In the genomic region with DNA sequence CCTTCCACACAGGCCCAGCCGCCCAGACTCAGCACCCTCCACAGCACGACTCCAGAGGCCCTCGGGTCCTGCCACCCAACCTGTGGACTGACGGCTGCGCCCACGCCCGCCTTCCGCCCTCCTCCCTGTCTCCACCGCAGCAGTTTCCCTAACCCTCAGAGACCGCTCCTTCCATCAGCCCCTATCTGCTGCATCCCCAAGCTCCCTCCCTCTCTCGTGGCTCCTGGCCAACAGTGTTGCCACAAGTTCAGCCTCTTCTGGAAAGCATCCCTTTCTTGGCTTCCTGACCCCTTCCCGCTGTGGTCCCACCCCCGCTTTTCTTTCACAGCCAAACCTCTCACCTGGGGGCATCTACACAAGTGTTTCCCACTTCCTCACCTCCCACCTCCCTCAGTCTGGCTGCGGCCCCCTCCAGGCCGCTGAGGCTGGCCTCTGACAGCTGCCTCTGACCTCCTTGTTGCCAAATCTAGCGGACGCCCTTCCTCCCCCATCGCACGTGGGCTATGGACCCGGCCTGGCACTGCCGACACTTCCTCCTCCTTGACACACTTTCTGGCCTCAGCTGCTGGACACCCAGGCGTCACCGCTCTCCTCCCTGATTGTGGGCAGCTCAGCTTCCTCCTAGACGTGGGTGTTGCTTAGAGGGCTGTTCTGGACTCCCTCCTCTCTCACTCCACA, we compare ENCODE assay signal across 1 cellular context.
A peak's percentile ranks its signal among the peaks of the same experiment; 100 is the strongest.
TF ChIP-seq lines count a peak whose summit lies in the region.

No MANE protein-coding gene starts in this region.

TF ChIP-seq in GM12878, 131 proteins besides CTCF, POLR2A, EP300 and RAD21 (continued from another document):
- TF ChIP-seq IKZF1 (conservative IDR thresholded peaks at IDR 0.05) = peak; percentile 82
- TF ChIP-seq SPI1 (IDR thresholded peaks at IDR 0.05; ENCODE audit: borderline replicate concordance, insufficient read depth, low read depth, low read length) = peak; percentile 13; the same call in 1 of the 2 replicates
- no peak for TF ChIP-seq BACH1 (IDR thresholded peaks at IDR 0.05; ENCODE audit: borderline replicate concordance)
- peak; percentile 74 for TF ChIP-seq NR2F1 (conservative IDR thresholded peaks at IDR 0.05)
- TF ChIP-seq PAX5 (IDR thresholded peaks at IDR 0.05; ENCODE audit: borderline replicate concordance, low read depth, low read length) = no peak
- TF ChIP-seq BHLHE40 (IDR thresholded peaks at IDR 0.05; ENCODE audit: borderline replicate concordance in 1 of 2, low read depth in 2 of 2, low read length in 1 of 2) = peak; percentile 11 to 67; a peak in 2 of 4 replicates
- no peak for TF ChIP-seq HDAC6 (IDR thresholded peaks at IDR 0.05; ENCODE audit: unreplicated experiment)
